ENCODE assay signal across 8 cellular contexts in the genomic region with DNA sequence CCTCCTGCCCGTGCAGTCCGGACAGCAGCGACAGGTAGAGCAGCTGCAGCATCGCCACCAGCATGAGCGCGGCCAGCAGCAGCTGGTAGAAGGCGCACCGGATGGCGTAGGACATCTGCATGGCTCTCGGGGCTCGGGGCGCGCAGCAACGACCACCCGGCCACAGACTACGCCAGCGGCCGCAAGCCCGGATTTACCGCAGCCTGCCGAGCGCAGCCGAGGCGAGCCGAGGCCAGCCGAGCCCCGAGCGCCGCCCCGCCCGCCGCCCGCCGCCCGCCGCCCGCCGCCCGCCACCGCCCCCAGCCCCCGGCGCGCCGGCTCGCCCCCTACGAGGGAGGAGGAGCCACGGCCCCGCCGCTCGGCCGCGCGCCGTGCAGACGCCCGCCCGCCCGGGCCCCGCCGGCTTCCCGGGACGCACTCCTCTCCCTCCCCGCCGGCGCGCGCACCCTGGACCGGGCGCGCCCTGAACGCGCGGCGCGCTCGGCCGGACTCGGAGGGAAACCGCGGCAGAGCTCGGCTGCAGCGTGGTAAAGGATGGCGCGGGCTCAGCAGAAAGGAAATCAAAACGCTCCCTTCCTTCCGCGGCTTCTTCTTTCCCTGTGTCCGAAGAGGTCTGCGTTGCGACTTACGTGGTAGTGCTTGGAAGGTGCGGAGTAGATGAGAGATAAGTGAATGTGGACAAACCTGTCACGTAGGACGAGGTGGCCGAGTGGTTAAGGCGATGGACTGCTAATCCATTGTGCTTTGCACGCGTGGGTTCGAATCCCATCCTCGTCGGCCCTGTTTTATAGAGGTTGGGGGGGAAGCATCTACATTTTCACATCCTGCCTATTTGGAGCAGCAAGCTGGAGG. TPM values are rescaled to one million over a fixed set of nuclear protein-coding genes. Genes with fewer than 3 reads are reported as not detected.
DNase-seq lines count a peak whose midpoint lies in the region; ATAC-seq and TF ChIP-seq lines count a peak whose summit lies in the region.

A gene (minus strand): TSS at position 205 of the 852 bp plus-strand sequence. CDS start 84 bp downstream, at position 121.

- H3K4me2 ChIP-seq in OCI-LY7 (ENCODE audit: low read length) = peak within 1 kb of the TSS; percentile 89

- CTCF ChIA-PET in OCI-LY7 (lab: Charles Lee; ENCODE audit: unreplicated experiment) = interaction anchor here (0.6 to 1.8 kb wide), 2 partner anchors 36 to 69 kb away, joined by 4 to 6 read pairs; no protein-coding TSS in a partner anchor

- H3K9me3 ChIP-seq in OCI-LY7 (ENCODE audit: low read length) (no peaks in the 10 kb centered on the region), mucosa of descending colon (no peaks in the 10 kb centered on the region)

- peak; percentile 56 for ATAC-seq in mucosa of descending colon

- POLR2A ChIA-PET in OCI-LY7 (lab: Charles Lee) = interaction anchor here (0.5 kb wide), 1 partner anchor 13 kb away, joined by 3 read pairs; no protein-coding TSS in a partner anchor

- intact Hi-C loops in OCI-LY7 (cut with micrococcal nuclease; ENCODE audit: unreplicated experiment) (loop anchor here (5.0 kb wide), 1 partner anchor 35 kb away; no protein-coding TSS in a partner anchor), mucosa of descending colon (cut with DNase I, micrococcal nuclease) (no loop called here)

- H3K79me2 ChIP-seq in OCI-LY7 (ENCODE audit: insufficient read depth, low read depth, low read length) = peaks cover 15% of the 10 kb centered on the region

- no peak for TF ChIP-seq CTCF in OCI-LY7 (conservative IDR thresholded peaks at IDR 0.05; ENCODE audit: low read length)
- TF ChIP-seq CTCF in mucosa of descending colon (IDR thresholded peaks at IDR 0.05) = no peak

- H3K4me1 ChIP-seq in OCI-LY7 (ENCODE audit: insufficient read depth, low read length, poor library complexity, severe bottlenecking) (peaks cover 37% of the 10 kb centered on the region), mucosa of descending colon (ENCODE audit: low read depth) (peaks cover 51% of the 10 kb centered on the region)

- peaks cover 4% of the 10 kb centered on the region; the same call in 1 of the 2 replicates for H4K20me1 ChIP-seq in OCI-LY7 (ENCODE audit: insufficient read depth, low read length)

- no TSS peak for BruUV-seq in OCI-LY7 (replicated peaks; lab: Mats Ljungman, UMichigan)

- H3K4me3 ChIP-seq in OCI-LY7 (ENCODE audit: low read depth, low read length, poor library complexity, severe bottlenecking) (peak within 1 kb of the TSS; percentile 88), mucosa of descending colon (peak within 1 kb of the TSS; percentile 62)

- no peaks in the 10 kb centered on the region for H3K36me3 ChIP-seq in OCI-LY7 (ENCODE audit: insufficient read depth, low read length)
- no peaks in the 10 kb centered on the region for H3K36me3 ChIP-seq in mucosa of descending colon (ENCODE audit: low read depth)

- H3K27ac ChIP-seq in OCI-LY7 (ENCODE audit: low read depth, low read length, poor library complexity, severe bottlenecking) = peak within 1 kb of the TSS; percentile 55
- H3K27ac ChIP-seq in epithelial cell of prostate = peak within 1 kb of the TSS; percentile 79

- DNase-seq in NCI-H524 (lab: John Stamatoyannopoulos, UW) (peak; percentile 82 to 88), NCI-H524 treated with DMSO at 0.1 percent for 48 hours (lab: John Stamatoyannopoulos, UW) (no peak), HuH-7 (ENCODE audit: low spot score) (peak; percentile 95), OCI-LY7 (ENCODE audit: low spot score) (peak; percentile 79), activated T-cell treated with anti-CD3 and anti-CD28 coated beads for 48 hours (ENCODE audit: low read depth) (peak; percentile 82), epithelial cell of prostate (ENCODE audit: low read depth, low spot score) (peak; percentile 64), mucosa of descending colon (peak; percentile 77 to 91 (median 87))
- peak; percentile 59 to 71 for DNase-seq in stimulated activated CD8-positive, alpha-beta memory T cell treated with anti-CD3 and anti-CD28 coated beads, Interleukin-2, amount 100 ng/mL, for 1 hour (ENCODE audit: low read depth in 2 of 2)

- peak within 1 kb of the TSS; percentile 82 for H2AFZ ChIP-seq in OCI-LY7 (ENCODE audit: low read length)

- H3K9me2 ChIP-seq in OCI-LY7 (ENCODE audit: insufficient read depth, low read length) = no peaks in the 10 kb centered on the region

RNA-seq across cellular contexts. Expression of the gene that starts here (rescaled TPM):
- 10.7 and 11.7 TPM in 2 replicates for total RNA-seq in OCI-LY7 (2014; rRNA removed; shearing (Covaris generic))
- total RNA-seq in OCI-LY7 (2022) (9.4 and 9.8 TPM in 2 replicates), mucosa of descending colon (10 to 100 TPM; 13.4 to 34.6 (median 13.4) TPM)
